ENCODE assay signal across 1 cellular context in genomic region chr19:2754659-2755447, GRCh38.
TF ChIP-seq lines count a peak whose summit lies in the region.

No MANE protein-coding gene starts in this region.

TF ChIP-seq in endothelial cell of umbilical vein, 7 proteins besides CTCF, POLR2A, EP300 and RAD21:
- TF ChIP-seq EZH2 (IDR thresholded peaks at IDR 0.05; ENCODE audit: borderline replicate concordance, low read depth, low read length, severe bottlenecking) (no peak), MAX (IDR thresholded peaks at IDR 0.05; ENCODE audit: insufficient read depth, insufficient read length) (no peak), JUN (IDR thresholded peaks at IDR 0.05; ENCODE audit: borderline replicate concordance, insufficient read depth, insufficient read length, low read depth) (no peak), GATA2 (IDR thresholded peaks at IDR 0.05; ENCODE audit: insufficient read depth, insufficient read length, low read depth, low read length) (no peak), FOS (IDR thresholded peaks at IDR 0.05; ENCODE audit: borderline replicate concordance, insufficient read depth, low read length) (no peak), MYC (IDR thresholded peaks at IDR 0.05; ENCODE audit: low read depth, low read length) (no peak), POLR2AphosphoS5 (IDR thresholded peaks at IDR 0.05; ENCODE audit: insufficient read depth, low read depth, low read length) (no peak)
